ENCODE assay signal across 8 cellular contexts in the genomic region with DNA sequence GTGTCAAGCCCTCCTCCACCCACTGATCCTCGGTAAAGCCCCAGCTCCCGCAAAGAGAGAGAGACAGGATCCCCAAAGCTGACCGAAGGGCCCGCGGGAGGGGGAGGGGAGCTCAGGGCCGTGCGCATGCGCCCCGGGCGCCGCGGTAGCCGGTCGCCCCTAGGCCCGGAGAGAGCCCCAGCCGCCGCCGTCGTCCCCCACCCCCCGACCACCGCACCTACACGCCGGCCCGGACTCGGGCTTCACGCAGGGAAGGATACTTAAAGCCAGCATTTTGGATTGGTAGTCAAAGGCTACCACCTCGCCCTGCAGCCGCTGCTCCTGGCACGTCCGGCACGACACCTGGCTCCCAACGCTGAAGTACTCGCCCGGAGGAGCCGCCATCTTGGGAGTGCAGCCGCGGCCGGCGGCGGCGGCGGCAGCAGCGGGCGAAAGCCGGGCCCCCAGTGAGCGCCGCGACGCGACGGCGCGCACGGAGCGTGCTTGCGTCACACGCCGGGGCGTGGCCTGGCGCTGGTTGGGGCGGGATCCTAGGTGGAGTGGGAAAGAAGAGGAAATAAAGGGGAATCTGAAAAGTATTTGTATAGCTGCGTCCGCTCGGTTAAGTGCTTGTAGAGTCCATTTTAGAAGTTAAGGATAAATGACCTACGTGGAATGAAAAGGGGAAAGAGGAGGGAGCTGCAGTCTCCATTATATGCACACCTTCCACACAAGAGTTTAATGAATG. TPM values are rescaled to one million over a fixed set of nuclear protein-coding genes. Genes with fewer than 3 reads are reported as not detected.
DNase-seq lines count a peak whose midpoint lies in the region; ATAC-seq, FAIRE-seq and TF ChIP-seq lines count a peak whose summit lies in the region.

A gene (minus strand): TSS at position 468 of the 727 bp plus-strand sequence. CDS start 84 bp downstream, at position 384.

- peak within 1 kb of the TSS; percentile 94 for H3K27ac ChIP-seq in HepG2 (ENCODE audit: extremely low read length, insufficient read depth, low read length)

- peak within 1 kb of the TSS; percentile 75 to 100 (median 90) for H3K4me3 ChIP-seq in HepG2 (replicated peaks in 1 of 3; ENCODE audit: insufficient read depth in 1 of 3, low read depth in 2 of 3, low read length in 3 of 3)

- no peak for FAIRE-seq in HepG2 (lab: Jason Lieb, UNC)

- peak; percentile 70 to 80 for TF ChIP-seq POLR2A in HepG2 (IDR thresholded peaks at IDR 0.05; ENCODE audit: insufficient read depth in 1 of 2, low read depth in 2 of 2, low read length in 2 of 2)

- TF ChIP-seq RAD21 in HepG2 (CRISPR knock-in tag; IDR thresholded peaks at IDR 0.05), result peak; percentile 75

- peaks cover 52% of the 10 kb centered on the region for H3K79me2 ChIP-seq in HepG2 (ENCODE audit: insufficient read depth, low read length)

- TF ChIP-seq CTCF in HepG2 (CRISPR knock-in tag; IDR thresholded peaks at IDR 0.05), result no peak

- no TSS peak for BruUV-seq in HepG2 (replicated peaks; lab: Mats Ljungman, UMichigan)

- peaks cover 0 to 3% of the 10 kb centered on the region in 2 experiments; a peak in 1 of 5 replicates for H3K27me3 ChIP-seq in HepG2 (ENCODE audit: control insufficient read depth in 1 of 2, insufficient read depth in 2 of 2, low read length in 2 of 2)

- ATAC-seq in GM19328 (IDR thresholded peaks at IDR 0.05; ENCODE audit: unreplicated experiment) (peak; percentile 64), HG03521 (IDR thresholded peaks at IDR 0.05; ENCODE audit: unreplicated experiment) (peak; percentile 49), HepG2 (peak; percentile 70)

- H3K4me2 ChIP-seq in HepG2 (ENCODE audit: low read depth, low read length), result peak within 1 kb of the TSS; percentile 99

- no peaks in the 10 kb centered on the region; the same call in 1 of the 2 replicates for H4K20me1 ChIP-seq in HepG2 (ENCODE audit: insufficient read depth, low read length)

- H2AFZ ChIP-seq in HepG2 (ENCODE audit: low read length), result no peak within 1 kb of the TSS

- peak; percentile 93 for DNase-seq in Ammon's horn (ENCODE audit: low spot score)
- peak; percentile 94 for DNase-seq in NCI-H748 (lab: John Stamatoyannopoulos, UW; ENCODE audit: unreplicated experiment)
- peak; percentile 84 to 85 for DNase-seq in activated CD4-positive, alpha-beta T cell treated with anti-CD3 and anti-CD28 coated beads, Interleukin-2, amount 50 U/mL, for 4 hours
- DNase-seq in dermis blood vessel endothelial cell, result peak; percentile 95
- peak; percentile 90 for DNase-seq in HepG2 (ENCODE audit: low spot score)
- DNase-seq in stimulated activated CD4-positive, alpha-beta T cell treated with anti-CD3 and anti-CD28 coated beads, Interleukin-2, amount 100 ng/mL, for 4 hours (ENCODE audit: low read depth), result peak; percentile 87

- POLR2A ChIA-PET in HepG2 (lab: Yijun Ruan, JAX), result interaction anchor here (0.6 to 3.1 kb wide), 30 partner anchors 8 to 155 kb away, joined by 3 to 31 read pairs (median 6); a partner anchor contains a TSS

- CTCF ChIA-PET in HepG2 (lab: Yijun Ruan, JAX; ENCODE audit: low intra/inter-chr PET ratio, low total read pairs), result no interaction called here

- no peaks in the 10 kb centered on the region for H3K9me3 ChIP-seq in HepG2 (ENCODE audit: low read length)

- H3K36me3 ChIP-seq in HepG2 (replicated peaks in 1 of 2; ENCODE audit: control insufficient read depth in 1 of 2, insufficient read depth in 2 of 2, low read length in 2 of 2), result peaks cover 4 to 26% of the 10 kb centered on the region in 2 experiments; a peak in 4 of 5 replicates

- peak within 1 kb of the TSS; percentile 96 for H3K9ac ChIP-seq in HepG2 (ENCODE audit: insufficient read depth, low read depth, low read length)

- intact Hi-C loops in HepG2 (cut with micrococcal nuclease; ENCODE audit: unreplicated experiment), result no loop called here

- H3K4me1 ChIP-seq in HepG2 (ENCODE audit: insufficient read depth, low read length), result peaks cover 57% of the 10 kb centered on the region

- 1% methylated on average over 51 of the region's 65 CpGs for WGBS in HepG2 (ENCODE audit: low lambda C conversion rate)

- in situ Hi-C loops in HepG2 (cut with HindIII; ENCODE audit: extremely low pct_ligation_motif_present, low pct_unique_long_range_greater_than_20kb), result no loop called here

- TF ChIP-seq EP300 in HepG2 (IDR thresholded peaks at IDR 0.05; ENCODE audit: low read depth in 2 of 2, low read length in 2 of 2) (no peak), HepG2 (CRISPR knock-in tag; IDR thresholded peaks at IDR 0.05; ENCODE audit: borderline replicate concordance) (no peak)

TF ChIP-seq in HepG2, 621 proteins besides CTCF, POLR2A, EP300 and RAD21 (continues in another document):
- TF ChIP-seq, protein P1, sequence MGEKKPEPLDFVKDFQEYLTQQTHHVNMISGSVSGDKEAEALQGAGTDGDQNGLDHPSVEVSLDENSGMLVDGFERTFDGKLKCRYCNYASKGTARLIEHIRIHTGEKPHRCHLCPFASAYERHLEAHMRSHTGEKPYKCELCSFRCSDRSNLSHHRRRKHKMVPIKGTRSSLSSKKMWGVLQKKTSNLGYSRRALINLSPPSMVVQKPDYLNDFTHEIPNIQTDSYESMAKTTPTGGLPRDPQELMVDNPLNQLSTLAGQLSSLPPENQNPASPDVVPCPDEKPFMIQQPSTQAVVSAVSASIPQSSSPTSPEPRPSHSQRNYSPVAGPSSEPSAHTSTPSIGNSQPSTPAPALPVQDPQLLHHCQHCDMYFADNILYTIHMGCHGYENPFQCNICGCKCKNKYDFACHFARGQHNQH (CRISPR knock-in tag; IDR thresholded peaks at IDR 0.05), result no peak
- peak; percentile 16; the same call in 1 of the 2 replicates for TF ChIP-seq HCFC1 (IDR thresholded peaks at IDR 0.05; ENCODE audit: low read depth, low read length)
- TF ChIP-seq, protein P2, sequence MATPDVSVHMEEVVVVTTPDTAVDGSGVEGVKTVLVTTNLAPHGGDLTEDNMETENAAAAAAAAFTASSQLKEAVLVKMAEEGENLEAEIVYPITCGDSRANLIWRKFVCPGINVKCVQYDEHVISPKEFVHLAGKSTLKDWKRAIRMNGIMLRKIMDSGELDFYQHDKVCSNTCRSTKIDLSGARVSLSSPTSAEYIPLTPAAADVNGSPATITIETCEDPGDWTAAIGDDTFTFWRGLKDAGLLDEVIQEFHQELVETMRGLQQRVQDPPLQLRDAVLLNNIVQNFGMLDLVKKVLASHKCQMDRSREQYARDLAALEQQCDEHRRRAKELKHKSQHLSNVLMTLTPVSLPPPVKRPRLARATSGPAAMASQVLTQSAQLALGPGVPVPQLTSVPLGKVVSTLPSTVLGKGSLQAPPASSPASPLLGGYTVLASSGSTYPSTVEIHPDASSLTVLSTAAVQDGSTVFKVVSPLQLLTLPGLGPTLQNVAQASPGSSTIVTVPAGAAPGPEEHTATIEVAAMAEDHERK (CRISPR knock-in tag; IDR thresholded peaks at IDR 0.05; ENCODE audit: low read depth), result peak; percentile 90
- TF ChIP-seq, protein P3, sequence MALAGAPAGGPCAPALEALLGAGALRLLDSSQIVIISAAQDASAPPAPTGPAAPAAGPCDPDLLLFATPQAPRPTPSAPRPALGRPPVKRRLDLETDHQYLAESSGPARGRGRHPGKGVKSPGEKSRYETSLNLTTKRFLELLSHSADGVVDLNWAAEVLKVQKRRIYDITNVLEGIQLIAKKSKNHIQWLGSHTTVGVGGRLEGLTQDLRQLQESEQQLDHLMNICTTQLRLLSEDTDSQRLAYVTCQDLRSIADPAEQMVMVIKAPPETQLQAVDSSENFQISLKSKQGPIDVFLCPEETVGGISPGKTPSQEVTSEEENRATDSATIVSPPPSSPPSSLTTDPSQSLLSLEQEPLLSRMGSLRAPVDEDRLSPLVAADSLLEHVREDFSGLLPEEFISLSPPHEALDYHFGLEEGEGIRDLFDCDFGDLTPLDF (CRISPR knock-in tag; IDR thresholded peaks at IDR 0.05), result no peak
- peak; percentile 46 for TF ChIP-seq SALL1 (CRISPR knock-in tag; IDR thresholded peaks at IDR 0.05)
- TF ChIP-seq ZNF207 (IDR thresholded peaks at IDR 0.05; ENCODE audit: borderline replicate concordance), result no peak
- TF ChIP-seq TCF7L2 (IDR thresholded peaks at IDR 0.05; ENCODE audit: low read depth, low read length), result no peak
- TF ChIP-seq RELA (CRISPR knock-in tag; IDR thresholded peaks at IDR 0.05), result no peak
- TF ChIP-seq ZBTB20 (CRISPR knock-in tag; IDR thresholded peaks at IDR 0.05; ENCODE audit: borderline replicate concordance, low read depth), result no peak

RNA-seq across cellular contexts. Expression of the gene that starts here (rescaled TPM):
- total RNA-seq in dermis blood vessel endothelial cell, result 21.8 and 32.0 TPM in 2 replicates
- 52.8 and 58.4 TPM in 2 replicates for total RNA-seq in HepG2 (2016; rRNA removed; fragmentation: Illumina TruSeq; extraction: Trizol)
- total RNA-seq in HepG2 (2016; cell fraction: cytosol; rRNA removed; fragmentation: Illumina TruSeq; extraction: Trizol; ENCODE audit: low read depth), result 33.1 and 35.6 TPM in 2 replicates
- 54.1 and 58.0 TPM in 2 replicates for total RNA-seq in HepG2 (2016; cell fraction: insoluble cytoplasmic fraction; rRNA removed; fragmentation: Illumina TruSeq; extraction: Trizol)
- 83.5 and 84.1 TPM in 2 replicates for total RNA-seq in HepG2 (2016; cell fraction: membrane; rRNA removed; fragmentation: Illumina TruSeq; extraction: Trizol)
- 32.8 and 34.5 TPM in 2 replicates for total RNA-seq in HepG2 (2016; cell fraction: nucleus; rRNA removed; fragmentation: Illumina TruSeq; extraction: Trizol)
- polyA plus RNA-seq in HepG2 (2011; rRNA removed), result 43.3 and 55.7 TPM in 2 replicates
- 39.5 and 49.1 TPM in 2 replicates for polyA plus RNA-seq in HepG2 (2011; cell fraction: cytosol; rRNA removed)
- polyA plus RNA-seq in HepG2 (2011; cell fraction: nucleus; rRNA removed), result 23.0 and 23.8 TPM in 2 replicates
- 41.3 and 43.4 TPM in 2 replicates for polyA plus RNA-seq in HepG2 (2012)
- polyA plus RNA-seq in HepG2 (2016; cell fraction: cytosol; fragmentation: Illumina TruSeq; extraction: Trizol; ENCODE audit: low read depth), result 42.1 and 49.1 TPM in 2 replicates
- 92.1 and 94.1 TPM in 2 replicates for polyA plus RNA-seq in HepG2 (2016; cell fraction: insoluble cytoplasmic fraction; fragmentation: Illumina TruSeq; extraction: Trizol; ENCODE audit: low read depth)
- 93.0 and 95.9 TPM in 2 replicates for polyA plus RNA-seq in HepG2 (2016; cell fraction: membrane; fragmentation: Illumina TruSeq; extraction: Trizol; ENCODE audit: low read depth)
- 65.1 and 74.2 TPM in 2 replicates for polyA plus RNA-seq in HepG2 (2016; cell fraction: nucleus; fragmentation: Illumina TruSeq; extraction: Trizol; ENCODE audit: insufficient read depth, low read depth)
- polyA minus RNA-seq in HepG2 (2011; rRNA and poly(A)+ RNA removed; ENCODE audit: low replicate concordance), result 62.0 and 88.5 TPM in 2 replicates
- 34.6 and 39.9 TPM in 2 replicates for polyA minus RNA-seq in HepG2 (2011; cell fraction: cytosol; rRNA and poly(A)+ RNA removed)
- 40.4 and 42.5 TPM in 2 replicates for polyA minus RNA-seq in HepG2 (2011; cell fraction: nucleus; rRNA and poly(A)+ RNA removed)

Comparison
In these comparisons a context has a peak if more than half of its experiments do, and no peak if none do; other contexts are left out.
1. Peak in every context shown above with its lines: DNase-seq, ATAC-seq, H3K4me3 ChIP-seq and H3K27ac ChIP-seq.